Comparison of ENCODE assay signal across 18 cellular contexts in genomic region chr12:86186449-86186848, GRCh38.
DNase-seq lines count a peak whose midpoint lies in the region; ATAC-seq, FAIRE-seq and TF ChIP-seq lines count a peak whose summit lies in the region.
"Had no signal": no experiment of that assay in that cellular context is flagged by ENCODE, and none has a peak within 500 bp of the region (broad histone marks: within the 10 kb centered on the region; RNA-seq: fewer than 3 reads in every experiment).

No MANE protein-coding gene starts in this region.

- H3K27ac ChIP-seq in HCT116 (ENCODE audit: low read depth, low read length) (no peak overlapping the region), RWPE2 (ENCODE audit: poor library complexity, severe bottlenecking) (no peak overlapping the region)
- H3K27ac ChIP-seq in CD4-positive, alpha-beta T cell (ENCODE audit: low read depth, low read length), result no peak overlapping the region
- H3K27ac ChIP-seq: VCaP had no signal

- H3K27me3 Mint-ChIP-seq in CD4-positive, alpha-beta T cell, result no peaks in the 10 kb centered on the region
- no peaks in the 10 kb centered on the region for H3K27me3 Mint-ChIP-seq in activated naive CD4-positive, alpha-beta T cell treated with anti-CD3 and anti-CD28 coated beads, Interleukin-2, amount 10 ng/mL, durations not matched to agents 7 days and 5 days
- H3K27me3 Mint-ChIP-seq: B cell; effector memory CD8-positive, alpha-beta T cell had no signal

- no peak overlapping the region for H3K9ac ChIP-seq in HCT116 (ENCODE audit: low read length)

- H3K4me3 ChIP-seq in HCT116 (replicated peaks in 1 of 2; ENCODE audit: low read depth in 1 of 2, low read length in 2 of 2) (no peak overlapping the region), RWPE2 (ENCODE audit: severe bottlenecking) (no peak overlapping the region)

- no peak for FAIRE-seq in GM19239 (lab: Jason Lieb, UNC)
- FAIRE-seq: GM18507 had no signal

- no peak overlapping the region for H3K4me2 ChIP-seq in HCT116 (ENCODE audit: low read length)

- peak in 2 of 3 experiments; percentile 15 to 29; a peak in 2 of 6 replicates for TF ChIP-seq CTCF in HCT116 (IDR thresholded peaks at IDR 0.05 in 2 of 3, conservative IDR thresholded peaks at IDR 0.05 in 1 of 3; ENCODE audit: borderline replicate concordance in 1 of 3, insufficient read depth in 1 of 3, low read depth in 2 of 3, low read length in 2 of 3)
- peak; percentile 25 for TF ChIP-seq CTCF in RWPE2 (IDR thresholded peaks at IDR 0.05; ENCODE audit: poor library complexity, severe bottlenecking)
- no peak for TF ChIP-seq CTCF in CD4-positive, alpha-beta T cell (IDR thresholded peaks at IDR 0.05)

- H3K9me2 ChIP-seq in HCT116 (ENCODE audit: insufficient read depth), result no peaks in the 10 kb centered on the region

- ATAC-seq in HCT116 (no peak), RWPE2 (ENCODE audit: low read depth) (no peak), HG02588 (IDR thresholded peaks at IDR 0.05; ENCODE audit: unreplicated experiment) (no peak)
- ATAC-seq in CD4-positive, alpha-beta T cell (ENCODE audit: poor library complexity), result no peak
- ATAC-seq: effector memory CD8-positive, alpha-beta T cell had no signal

- H3K27ac Mint-ChIP-seq in CD4-positive, alpha-beta T cell, result no peak overlapping the region
- H3K27ac Mint-ChIP-seq in activated naive CD4-positive, alpha-beta T cell treated with anti-CD3 and anti-CD28 coated beads, Interleukin-2, amount 10 ng/mL, durations not matched to agents 7 days and 5 days, result no peak overlapping the region
- H3K27ac Mint-ChIP-seq: B cell; effector memory CD8-positive, alpha-beta T cell had no signal

- CTCF ChIA-PET in HCT116 (lab: Charles Lee), result interaction anchor here (0.7 to 1.3 kb wide), 2 partner anchors 12 to 63 kb away, joined by 3 to 4 read pairs; no protein-coding TSS in a partner anchor
- CTCF ChIA-PET in CD4-positive, alpha-beta T cell (lab: Charles Lee), result no interaction called here
- CTCF ChIA-PET in activated naive CD4-positive, alpha-beta T cell treated with anti-CD3 and anti-CD28 coated beads, Interleukin-2, amount 10 ng/mL, durations not matched to agents 7 days and 5 days (lab: Charles Lee), result no interaction called here

- no peaks in the 10 kb centered on the region for H3K4me1 ChIP-seq in HCT116 (ENCODE audit: control insufficient read depth in 1 of 2, insufficient read depth in 2 of 2, low read length in 2 of 2)
- H3K4me1 ChIP-seq in RWPE2 (ENCODE audit: insufficient read depth, poor library complexity, severe bottlenecking), result no peaks in the 10 kb centered on the region

- H3K36me3 ChIP-seq in HCT116 (ENCODE audit: control insufficient read depth in 1 of 2, insufficient read depth in 2 of 2, low read length in 2 of 2) (no peaks in the 10 kb centered on the region), RWPE2 (ENCODE audit: low read depth) (no peaks in the 10 kb centered on the region)

- POLR2A ChIA-PET in HCT116 (lab: Charles Lee), result no interaction called here
- POLR2A ChIA-PET in CD4-positive, alpha-beta T cell (lab: Charles Lee), result no interaction called here

- H3K4me3 Mint-ChIP-seq in CD4-positive, alpha-beta T cell, result no peak overlapping the region
- no peak overlapping the region for H3K4me3 Mint-ChIP-seq in activated naive CD4-positive, alpha-beta T cell treated with anti-CD3 and anti-CD28 coated beads, Interleukin-2, amount 10 ng/mL, durations not matched to agents 7 days and 5 days
- H3K4me3 Mint-ChIP-seq: B cell; effector memory CD8-positive, alpha-beta T cell had no signal

- peak; percentile 4 for DNase-seq in COLO829 (ENCODE audit: low spot score)
- no peak for DNase-seq in HCT116 (ENCODE audit: low read depth, low spot score)
- DNase-seq in RWPE2 (ENCODE audit: low spot score), result no peak
- DNase-seq in foreskin melanocyte, result peak; percentile 24
- no peak for DNase-seq in CD4-positive, alpha-beta T cell
- no peak for DNase-seq in GM19239 (ENCODE audit: insufficient read length, low spot score)
- no peak for DNase-seq in activated naive CD4-positive, alpha-beta T cell treated with anti-CD3 and anti-CD28 coated beads, Interleukin-2, amount 10 ng/mL, durations not matched to agents 7 days and 5 days
- DNase-seq: activated naive CD4-positive, alpha-beta T cell treated with Interleukin-2 at 50 U/mL for 16 hours; effector memory CD8-positive, alpha-beta T cell; glutamatergic neuron; kidney glomerular epithelial cell; NCI-H1105; stimulated activated CD4-positive, alpha-beta T cell treated with anti-CD3 and anti-CD28 coated beads, Interleukin-15, amount 100 ng/mL, for 24 hours; SW 1271 had no signal

- H3K36me3 Mint-ChIP-seq in CD4-positive, alpha-beta T cell (ENCODE audit: low read depth), result no peaks in the 10 kb centered on the region
- no peaks in the 10 kb centered on the region for H3K36me3 Mint-ChIP-seq in activated naive CD4-positive, alpha-beta T cell treated with anti-CD3 and anti-CD28 coated beads, Interleukin-2, amount 10 ng/mL, durations not matched to agents 7 days and 5 days

- TF ChIP-seq RAD21 in HCT116 (IDR thresholded peaks at IDR 0.05; ENCODE audit: low read depth), result peak; percentile 9; the same call in 1 of the 2 replicates

- H3K4me1 Mint-ChIP-seq in CD4-positive, alpha-beta T cell (ENCODE audit: low read depth), result no peaks in the 10 kb centered on the region
- no peaks in the 10 kb centered on the region for H3K4me1 Mint-ChIP-seq in activated naive CD4-positive, alpha-beta T cell treated with anti-CD3 and anti-CD28 coated beads, Interleukin-2, amount 10 ng/mL, durations not matched to agents 7 days and 5 days
- H3K4me1 Mint-ChIP-seq: B cell had no signal

- no peak for TF ChIP-seq POLR2A in HCT116 (IDR thresholded peaks at IDR 0.05; ENCODE audit: borderline replicate concordance, extremely low read depth, insufficient read depth, insufficient read length)

- no peaks in the 10 kb centered on the region for H4K20me1 ChIP-seq in HCT116 (ENCODE audit: insufficient read depth)

- BruUV-seq in HCT116 (replicated peaks; lab: Mats Ljungman, UMichigan), result no TSS peak

- no peaks in the 10 kb centered on the region for H3K79me2 ChIP-seq in HCT116 (ENCODE audit: insufficient read depth, low read length)

- intact Hi-C loops in HCT116 (cut with micrococcal nuclease), result no loop called here
- intact Hi-C loops in CD4-positive, alpha-beta T cell (cut with DNase I, micrococcal nuclease), result no loop called here

- H3K27me3 ChIP-seq in HCT116 (ENCODE audit: insufficient read depth, low read length), result no peaks in the 10 kb centered on the region
- no peaks in the 10 kb centered on the region for H3K27me3 ChIP-seq in RWPE2 (ENCODE audit: insufficient read depth, poor library complexity, severe bottlenecking)
- no peaks in the 10 kb centered on the region for H3K27me3 ChIP-seq in CD4-positive, alpha-beta T cell (ENCODE audit: control insufficient read depth, insufficient read depth, low read length)

- H3K9me3 ChIP-seq in HCT116 (ENCODE audit: control insufficient read depth in 1 of 2, insufficient read depth in 1 of 2, low read depth in 1 of 2, low read length in 2 of 2) (no peaks in the 10 kb centered on the region), RWPE2 (ENCODE audit: severe bottlenecking) (peaks cover 3% of the 10 kb centered on the region)
- H3K9me3 ChIP-seq in CD4-positive, alpha-beta T cell (ENCODE audit: control insufficient read depth, low read length), result no peaks in the 10 kb centered on the region

- RAD21 ChIA-PET in HCT116 (lab: Charles Lee; ENCODE audit: low non-redundant PET in 1 of 2, low total read pairs in 2 of 2, uncharacterized antibody in 2 of 2, unreplicated experiment in 2 of 2), result no interaction called here

- H3K9me3 Mint-ChIP-seq in CD4-positive, alpha-beta T cell, result no peaks in the 10 kb centered on the region
- H3K9me3 Mint-ChIP-seq in activated naive CD4-positive, alpha-beta T cell treated with anti-CD3 and anti-CD28 coated beads, Interleukin-2, amount 10 ng/mL, durations not matched to agents 7 days and 5 days, result no peaks in the 10 kb centered on the region

- no peak overlapping the region for H2AFZ ChIP-seq in HCT116 (ENCODE audit: low read depth, low read length, poor library complexity, severe bottlenecking)

TF ChIP-seq in HCT116, 20 proteins besides CTCF, POLR2A, EP300 and RAD21:
- no peak for TF ChIP-seq MAX (IDR thresholded peaks at IDR 0.05)

Comparison
In these comparisons a context has a peak if more than half of its experiments do, and no peak if none do; other contexts are left out.
1. DNase-seq: peak in COLO829 (single experiment) and foreskin melanocyte (single experiment); none in HCT116 (single experiment), RWPE2 (single experiment), CD4-positive, alpha-beta T cell (0 of 10), GM19239 (single experiment) and activated naive CD4-positive, alpha-beta T cell treated with anti-CD3 and anti-CD28 coated beads, Interleukin-2, amount 10 ng/mL, durations not matched to agents 7 days and 5 days (single experiment).